Comparison of ENCODE assay signal across 9 cellular contexts in genomic region chr11:33775832-33776231, GRCh38. TPM values are rescaled to one million over a fixed set of nuclear protein-coding genes. Genes with fewer than 3 reads are reported as not detected.
DNase-seq lines count a peak whose midpoint lies in the region; ATAC-seq and TF ChIP-seq lines count a peak whose summit lies in the region.
"Had no signal": no experiment of that assay in that cellular context is flagged by ENCODE, and none has a peak within 500 bp of the region (broad histone marks: within the 10 kb centered on the region; RNA-seq: fewer than 3 reads in every experiment).

No MANE protein-coding gene starts in this region.

- H3K4me2 ChIP-seq in OCI-LY3 (ENCODE audit: low read length): peak overlapping the region; percentile 100
- no peak overlapping the region for H3K4me2 ChIP-seq in smooth muscle cell

- DNase-seq in GM13976 (ENCODE audit: low spot score) (peak; percentile 25), NCI-H1930 (lab: John Stamatoyannopoulos, UW) (no peak), NCI-H187 treated with DMSO at 0.1 percent for 48 hours (lab: John Stamatoyannopoulos, UW) (no peak), smooth muscle cell (lab: John Stamatoyannopoulos, UW; ENCODE audit: unreplicated experiment) (no peak)
- DNase-seq in naive thymus-derived CD8-positive, alpha-beta T cell: no peak
- DNase-seq: activated CD4-positive, alpha-beta T cell treated with anti-CD3 and anti-CD28 coated beads, Interleukin-2, amount 10 ng/mL, durations not matched to agents 7 days and 5 days; stimulated activated CD8-positive, alpha-beta memory T cell treated with anti-CD3 and anti-CD28 coated beads, Interleukin-4, amount 100 ng/mL, for 48 hours had no signal

- H3K27me3 ChIP-seq in OCI-LY3 (ENCODE audit: low read depth, low read length) (peaks cover 23% of the 10 kb centered on the region), smooth muscle cell (ENCODE audit: low read depth) (no peaks in the 10 kb centered on the region)

- in situ Hi-C loops in GM13976 (cut with MboI; ENCODE audit: low sequenced_read_pairs, unreplicated experiment): no loop called here

- H3K9me3 Mint-ChIP-seq in naive thymus-derived CD8-positive, alpha-beta T cell: no peaks in the 10 kb centered on the region
- H3K9me3 Mint-ChIP-seq: activated CD4-positive, alpha-beta T cell treated with anti-CD3 and anti-CD28 coated beads, Interleukin-2, amount 10 ng/mL, durations not matched to agents 7 days and 5 days had no signal

- no peaks in the 10 kb centered on the region for H3K9me3 ChIP-seq in OCI-LY3 (ENCODE audit: insufficient read depth, low read length)
- no peaks in the 10 kb centered on the region for H3K9me3 ChIP-seq in smooth muscle cell (replicated peaks; ENCODE audit: low read depth)

- H3K9ac ChIP-seq in OCI-LY3 (ENCODE audit: low read length): no peak overlapping the region
- H3K9ac ChIP-seq in smooth muscle cell (ENCODE audit: low read depth): no peak overlapping the region

- POLR2A ChIA-PET in naive thymus-derived CD8-positive, alpha-beta T cell (lab: Charles Lee): interaction anchor here (1.3 kb wide), 1 partner anchor 276 kb away, joined by 3 read pairs; the partner anchor contains the start of gene CAPRIN1

- H3K4me1 ChIP-seq in OCI-LY3 (ENCODE audit: low read length) (peaks cover 38% of the 10 kb centered on the region), smooth muscle cell (ENCODE audit: low read depth) (peaks cover 14% of the 10 kb centered on the region)

- peak; percentile 36 for ATAC-seq in GM21447 (IDR thresholded peaks at IDR 0.05; ENCODE audit: unreplicated experiment)
- ATAC-seq in naive thymus-derived CD8-positive, alpha-beta T cell: no peak

- H3F3A ChIP-seq in smooth muscle cell (ENCODE audit: low read depth): no peaks in the 10 kb centered on the region

- peak overlapping the region in 6 of 10 donors; percentile 23 to 97 (median 82) for H3K27ac Mint-ChIP-seq in naive thymus-derived CD8-positive, alpha-beta T cell
- H3K27ac Mint-ChIP-seq: activated CD4-positive, alpha-beta T cell treated with anti-CD3 and anti-CD28 coated beads, Interleukin-2, amount 10 ng/mL, durations not matched to agents 7 days and 5 days had no signal

- TF ChIP-seq CTCF in GM13976 (IDR thresholded peaks at IDR 0.05; ENCODE audit: borderline replicate concordance, control extremely low read depth, extremely low read depth, insufficient read depth, missing control alignments): no peak
- TF ChIP-seq CTCF in OCI-LY3 (IDR thresholded peaks at IDR 0.05; ENCODE audit: low read depth, low read length): no peak
- TF ChIP-seq CTCF in smooth muscle cell (IDR thresholded peaks at IDR 0.05; ENCODE audit: borderline replicate concordance, insufficient read depth, poor library complexity, severe bottlenecking): no peak

- H3K4me1 Mint-ChIP-seq in naive thymus-derived CD8-positive, alpha-beta T cell: peaks cover 26 to 41% (median 35%) of the 10 kb centered on the region in 4 donors

- peaks cover 21% of the 10 kb centered on the region for H4K20me1 ChIP-seq in OCI-LY3 (ENCODE audit: insufficient read depth, low read length)
- H4K20me1 ChIP-seq in smooth muscle cell (ENCODE audit: low read depth): peaks cover 26% of the 10 kb centered on the region

- H3K79me2 ChIP-seq in OCI-LY3 (ENCODE audit: low read length): peaks cover 22% of the 10 kb centered on the region
- peaks cover 25% of the 10 kb centered on the region for H3K79me2 ChIP-seq in smooth muscle cell (ENCODE audit: low read depth)

- peaks cover 0 to 9% (median 2%) of the 10 kb centered on the region in 3 donors for H3K36me3 Mint-ChIP-seq in naive thymus-derived CD8-positive, alpha-beta T cell

- H2AFZ ChIP-seq in OCI-LY3 (ENCODE audit: low read depth, low read length) (no peak overlapping the region), smooth muscle cell (ENCODE audit: low read depth) (no peak overlapping the region)

- no peak overlapping the region for H3K27ac ChIP-seq in OCI-LY3 (ENCODE audit: low read length)
- H3K27ac ChIP-seq in smooth muscle cell (ENCODE audit: low read depth): no peak overlapping the region

- H3K36me3 ChIP-seq in OCI-LY3 (replicated peaks; ENCODE audit: low read depth, low read length): no peaks in the 10 kb centered on the region
- no peaks in the 10 kb centered on the region for H3K36me3 ChIP-seq in smooth muscle cell (ENCODE audit: low read depth)

- peak overlapping the region; percentile 66 to 99 (median 96) for H3K4me3 Mint-ChIP-seq in naive thymus-derived CD8-positive, alpha-beta T cell

- 9% methylated on average over 1 of the region's 1 CpG for WGBS in smooth muscle cell (ENCODE audit: low lambda C conversion rate)

- H3K27me3 Mint-ChIP-seq in naive thymus-derived CD8-positive, alpha-beta T cell: peaks cover 7 to 30% (median 21%) of the 10 kb centered on the region in 5 donors

- H3K4me3 ChIP-seq in OCI-LY3 (ENCODE audit: low read length): peak overlapping the region; percentile 95
- no peak overlapping the region for H3K4me3 ChIP-seq in smooth muscle cell

RNA-seq across cellular contexts. Expression of gene FBXO3, which starts 1.5 kb away (rescaled TPM):
- 10 to 100 TPM; 49.4 to 52.1 TPM for total RNA-seq in naive thymus-derived CD8-positive, alpha-beta T cell
- polyA plus RNA-seq in naive thymus-derived CD8-positive, alpha-beta T cell: 10 to 100 TPM; 23.6 to 25.5 (median 25.2) TPM
- total RNA-seq in smooth muscle cell: 49.3 and 63.6 TPM in 2 replicates
- polyA plus RNA-seq in smooth muscle cell: 28.8 and 38.5 TPM in 2 replicates

RNA-seq across cellular contexts. Expression of gene CD59, which starts 39.6 kb away (rescaled TPM):
- total RNA-seq in naive thymus-derived CD8-positive, alpha-beta T cell: 10 to 100 TPM; 59.0 to 66.8 TPM
- polyA plus RNA-seq in naive thymus-derived CD8-positive, alpha-beta T cell: 10 to 100 TPM; 36.2 to 53.7 (median 47.5) TPM
- 504 and 563 TPM in 2 replicates for total RNA-seq in smooth muscle cell
- polyA plus RNA-seq in smooth muscle cell: 291 and 418 TPM in 2 replicates
